1 cellular context compared by ENCODE assay signal in genomic region chr2:237961637-237962036, GRCh38.
A peak's percentile ranks its signal among the peaks of the same experiment; 100 is the strongest.
TF ChIP-seq lines count a peak whose summit lies in the region.

No MANE protein-coding gene starts in this region.

TF ChIP-seq in HepG2, 621 proteins besides CTCF, POLR2A, EP300 and RAD21 (continues in another document):
- peak; percentile 75; the same call in 1 of the 2 replicates for TF ChIP-seq FOXK1 (CRISPR knock-in tag; IDR thresholded peaks at IDR 0.05; ENCODE audit: borderline replicate concordance, low read depth)
- TF ChIP-seq, protein P1, sequence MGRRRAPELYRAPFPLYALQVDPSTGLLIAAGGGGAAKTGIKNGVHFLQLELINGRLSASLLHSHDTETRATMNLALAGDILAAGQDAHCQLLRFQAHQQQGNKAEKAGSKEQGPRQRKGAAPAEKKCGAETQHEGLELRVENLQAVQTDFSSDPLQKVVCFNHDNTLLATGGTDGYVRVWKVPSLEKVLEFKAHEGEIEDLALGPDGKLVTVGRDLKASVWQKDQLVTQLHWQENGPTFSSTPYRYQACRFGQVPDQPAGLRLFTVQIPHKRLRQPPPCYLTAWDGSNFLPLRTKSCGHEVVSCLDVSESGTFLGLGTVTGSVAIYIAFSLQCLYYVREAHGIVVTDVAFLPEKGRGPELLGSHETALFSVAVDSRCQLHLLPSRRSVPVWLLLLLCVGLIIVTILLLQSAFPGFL (CRISPR knock-in tag; IDR thresholded peaks at IDR 0.05) = 0 out of 2 replicates have a peak, but pooled peaks have one; percentile 46
- peak; percentile 98 for TF ChIP-seq RARA (CRISPR knock-in tag; IDR thresholded peaks at IDR 0.05)
- no peak for TF ChIP-seq TBX3 (IDR thresholded peaks at IDR 0.05; ENCODE audit: borderline replicate concordance)
- no peak for TF ChIP-seq STAG1 (CRISPR knock-in tag; IDR thresholded peaks at IDR 0.05)
- no peak for TF ChIP-seq ZNF329 (CRISPR knock-in tag; IDR thresholded peaks at IDR 0.05; ENCODE audit: low read depth)
- no peak for TF ChIP-seq DR1 (CRISPR knock-in tag; IDR thresholded peaks at IDR 0.05)
- TF ChIP-seq ZFY (CRISPR knock-in tag; IDR thresholded peaks at IDR 0.05) = no peak
- no peak for TF ChIP-seq LCORL (IDR thresholded peaks at IDR 0.05)
- TF ChIP-seq LCORL (CRISPR knock-in tag; IDR thresholded peaks at IDR 0.05) = no peak
- TF ChIP-seq, protein P2, sequence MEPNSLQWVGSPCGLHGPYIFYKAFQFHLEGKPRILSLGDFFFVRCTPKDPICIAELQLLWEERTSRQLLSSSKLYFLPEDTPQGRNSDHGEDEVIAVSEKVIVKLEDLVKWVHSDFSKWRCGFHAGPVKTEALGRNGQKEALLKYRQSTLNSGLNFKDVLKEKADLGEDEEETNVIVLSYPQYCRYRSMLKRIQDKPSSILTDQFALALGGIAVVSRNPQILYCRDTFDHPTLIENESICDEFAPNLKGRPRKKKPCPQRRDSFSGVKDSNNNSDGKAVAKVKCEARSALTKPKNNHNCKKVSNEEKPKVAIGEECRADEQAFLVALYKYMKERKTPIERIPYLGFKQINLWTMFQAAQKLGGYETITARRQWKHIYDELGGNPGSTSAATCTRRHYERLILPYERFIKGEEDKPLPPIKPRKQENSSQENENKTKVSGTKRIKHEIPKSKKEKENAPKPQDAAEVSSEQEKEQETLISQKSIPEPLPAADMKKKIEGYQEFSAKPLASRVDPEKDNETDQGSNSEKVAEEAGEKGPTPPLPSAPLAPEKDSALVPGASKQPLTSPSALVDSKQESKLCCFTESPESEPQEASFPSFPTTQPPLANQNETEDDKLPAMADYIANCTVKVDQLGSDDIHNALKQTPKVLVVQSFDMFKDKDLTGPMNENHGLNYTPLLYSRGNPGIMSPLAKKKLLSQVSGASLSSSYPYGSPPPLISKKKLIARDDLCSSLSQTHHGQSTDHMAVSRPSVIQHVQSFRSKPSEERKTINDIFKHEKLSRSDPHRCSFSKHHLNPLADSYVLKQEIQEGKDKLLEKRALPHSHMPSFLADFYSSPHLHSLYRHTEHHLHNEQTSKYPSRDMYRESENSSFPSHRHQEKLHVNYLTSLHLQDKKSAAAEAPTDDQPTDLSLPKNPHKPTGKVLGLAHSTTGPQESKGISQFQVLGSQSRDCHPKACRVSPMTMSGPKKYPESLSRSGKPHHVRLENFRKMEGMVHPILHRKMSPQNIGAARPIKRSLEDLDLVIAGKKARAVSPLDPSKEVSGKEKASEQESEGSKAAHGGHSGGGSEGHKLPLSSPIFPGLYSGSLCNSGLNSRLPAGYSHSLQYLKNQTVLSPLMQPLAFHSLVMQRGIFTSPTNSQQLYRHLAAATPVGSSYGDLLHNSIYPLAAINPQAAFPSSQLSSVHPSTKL (CRISPR knock-in tag; IDR thresholded peaks at IDR 0.05) = peak; percentile 55
- TF ChIP-seq CBX1 (IDR thresholded peaks at IDR 0.05; ENCODE audit: low read depth) = no peak
- peak; percentile 49; the same call in 1 of the 2 replicates for TF ChIP-seq FOXA3 (CRISPR knock-in tag; IDR thresholded peaks at IDR 0.05)
- no peak for TF ChIP-seq ZNF556 (CRISPR knock-in tag; IDR thresholded peaks at IDR 0.05; ENCODE audit: borderline replicate concordance)
- no peak for TF ChIP-seq HBP1 (CRISPR knock-in tag; IDR thresholded peaks at IDR 0.05; ENCODE audit: low read depth)
- TF ChIP-seq, protein P3, sequence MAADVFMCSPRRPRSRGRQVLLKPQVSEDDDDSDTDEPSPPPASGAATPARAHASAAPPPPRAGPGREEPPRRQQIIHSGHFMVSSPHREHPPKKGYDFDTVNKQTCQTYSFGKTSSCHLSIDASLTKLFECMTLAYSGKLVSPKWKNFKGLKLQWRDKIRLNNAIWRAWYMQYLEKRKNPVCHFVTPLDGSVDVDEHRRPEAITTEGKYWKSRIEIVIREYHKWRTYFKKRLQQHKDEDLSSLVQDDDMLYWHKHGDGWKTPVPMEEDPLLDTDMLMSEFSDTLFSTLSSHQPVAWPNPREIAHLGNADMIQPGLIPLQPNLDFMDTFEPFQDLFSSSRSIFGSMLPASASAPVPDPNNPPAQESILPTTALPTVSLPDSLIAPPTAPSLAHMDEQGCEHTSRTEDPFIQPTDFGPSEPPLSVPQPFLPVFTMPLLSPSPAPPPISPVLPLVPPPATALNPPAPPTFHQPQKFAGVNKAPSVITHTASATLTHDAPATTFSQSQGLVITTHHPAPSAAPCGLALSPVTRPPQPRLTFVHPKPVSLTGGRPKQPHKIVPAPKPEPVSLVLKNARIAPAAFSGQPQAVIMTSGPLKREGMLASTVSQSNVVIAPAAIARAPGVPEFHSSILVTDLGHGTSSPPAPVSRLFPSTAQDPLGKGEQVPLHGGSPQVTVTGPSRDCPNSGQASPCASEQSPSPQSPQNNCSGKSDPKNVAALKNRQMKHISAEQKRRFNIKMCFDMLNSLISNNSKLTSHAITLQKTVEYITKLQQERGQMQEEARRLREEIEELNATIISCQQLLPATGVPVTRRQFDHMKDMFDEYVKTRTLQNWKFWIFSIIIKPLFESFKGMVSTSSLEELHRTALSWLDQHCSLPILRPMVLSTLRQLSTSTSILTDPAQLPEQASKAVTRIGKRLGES (CRISPR knock-in tag; IDR thresholded peaks at IDR 0.05; ENCODE audit: borderline replicate concordance) = no peak
- no peak for TF ChIP-seq ELF3 (CRISPR knock-in tag; IDR thresholded peaks at IDR 0.05)
- TF ChIP-seq TCF12 (IDR thresholded peaks at IDR 0.05) = no peak
- TF ChIP-seq TCF12 (CRISPR knock-in tag; IDR thresholded peaks at IDR 0.05) = 0 out of 2 replicates have a peak, but pooled peaks have one; percentile 20
- TF ChIP-seq MIER3 (CRISPR knock-in tag; IDR thresholded peaks at IDR 0.05; ENCODE audit: borderline replicate concordance) = no peak
- TF ChIP-seq FOSL2 (CRISPR knock-in tag; IDR thresholded peaks at IDR 0.05) = no peak
- TF ChIP-seq, protein P4, sequence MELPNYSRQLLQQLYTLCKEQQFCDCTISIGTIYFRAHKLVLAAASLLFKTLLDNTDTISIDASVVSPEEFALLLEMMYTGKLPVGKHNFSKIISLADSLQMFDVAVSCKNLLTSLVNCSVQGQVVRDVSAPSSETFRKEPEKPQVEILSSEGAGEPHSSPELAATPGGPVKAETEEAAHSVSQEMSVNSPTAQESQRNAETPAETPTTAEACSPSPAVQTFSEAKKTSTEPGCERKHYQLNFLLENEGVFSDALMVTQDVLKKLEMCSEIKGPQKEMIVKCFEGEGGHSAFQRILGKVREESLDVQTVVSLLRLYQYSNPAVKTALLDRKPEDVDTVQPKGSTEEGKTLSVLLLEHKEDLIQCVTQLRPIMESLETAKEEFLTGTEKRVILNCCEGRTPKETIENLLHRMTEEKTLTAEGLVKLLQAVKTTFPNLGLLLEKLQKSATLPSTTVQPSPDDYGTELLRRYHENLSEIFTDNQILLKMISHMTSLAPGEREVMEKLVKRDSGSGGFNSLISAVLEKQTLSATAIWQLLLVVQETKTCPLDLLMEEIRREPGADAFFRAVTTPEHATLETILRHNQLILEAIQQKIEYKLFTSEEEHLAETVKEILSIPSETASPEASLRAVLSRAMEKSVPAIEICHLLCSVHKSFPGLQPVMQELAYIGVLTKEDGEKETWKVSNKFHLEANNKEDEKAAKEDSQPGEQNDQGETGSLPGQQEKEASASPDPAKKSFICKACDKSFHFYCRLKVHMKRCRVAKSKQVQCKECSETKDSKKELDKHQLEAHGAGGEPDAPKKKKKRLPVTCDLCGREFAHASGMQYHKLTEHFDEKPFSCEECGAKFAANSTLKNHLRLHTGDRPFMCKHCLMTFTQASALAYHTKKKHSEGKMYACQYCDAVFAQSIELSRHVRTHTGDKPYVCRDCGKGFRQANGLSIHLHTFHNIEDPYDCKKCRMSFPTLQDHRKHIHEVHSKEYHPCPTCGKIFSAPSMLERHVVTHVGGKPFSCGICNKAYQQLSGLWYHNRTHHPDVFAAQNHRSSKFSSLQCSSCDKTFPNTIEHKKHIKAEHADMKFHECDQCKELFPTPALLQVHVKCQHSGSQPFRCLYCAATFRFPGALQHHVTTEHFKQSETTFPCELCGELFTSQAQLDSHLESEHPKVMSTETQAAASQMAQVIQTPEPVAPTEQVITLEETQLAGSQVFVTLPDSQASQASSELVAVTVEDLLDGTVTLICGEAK (IDR thresholded peaks at IDR 0.05) = no peak
- TF ChIP-seq, protein P4 (CRISPR knock-in tag; IDR thresholded peaks at IDR 0.05) = peak; percentile 57; the same call in 1 of the 2 replicates
- TF ChIP-seq KDM1A (CRISPR knock-in tag; IDR thresholded peaks at IDR 0.05) = no peak
- TF ChIP-seq SMYD3 (CRISPR knock-in tag; IDR thresholded peaks at IDR 0.05) = no peak
- peak; percentile 63 for TF ChIP-seq RXRB (CRISPR knock-in tag; IDR thresholded peaks at IDR 0.05; ENCODE audit: borderline replicate concordance)
- TF ChIP-seq ZNF83 (CRISPR knock-in tag; IDR thresholded peaks at IDR 0.05; ENCODE audit: borderline replicate concordance) = no peak
- TF ChIP-seq ZSCAN20 (CRISPR knock-in tag; IDR thresholded peaks at IDR 0.05; ENCODE audit: borderline replicate concordance) = no peak
- TF ChIP-seq, protein P5, sequence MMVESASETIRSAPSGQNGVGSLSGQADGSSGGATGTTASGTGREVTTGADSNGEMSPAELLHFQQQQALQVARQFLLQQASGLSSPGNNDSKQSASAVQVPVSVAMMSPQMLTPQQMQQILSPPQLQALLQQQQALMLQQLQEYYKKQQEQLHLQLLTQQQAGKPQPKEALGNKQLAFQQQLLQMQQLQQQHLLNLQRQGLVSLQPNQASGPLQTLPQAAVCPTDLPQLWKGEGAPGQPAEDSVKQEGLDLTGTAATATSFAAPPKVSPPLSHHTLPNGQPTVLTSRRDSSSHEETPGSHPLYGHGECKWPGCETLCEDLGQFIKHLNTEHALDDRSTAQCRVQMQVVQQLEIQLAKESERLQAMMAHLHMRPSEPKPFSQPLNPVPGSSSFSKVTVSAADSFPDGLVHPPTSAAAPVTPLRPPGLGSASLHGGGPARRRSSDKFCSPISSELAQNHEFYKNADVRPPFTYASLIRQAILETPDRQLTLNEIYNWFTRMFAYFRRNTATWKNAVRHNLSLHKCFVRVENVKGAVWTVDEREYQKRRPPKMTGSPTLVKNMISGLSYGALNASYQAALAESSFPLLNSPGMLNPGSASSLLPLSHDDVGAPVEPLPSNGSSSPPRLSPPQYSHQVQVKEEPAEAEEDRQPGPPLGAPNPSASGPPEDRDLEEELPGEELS (CRISPR knock-in tag; IDR thresholded peaks at IDR 0.05) = no peak
- TF ChIP-seq, protein P6, sequence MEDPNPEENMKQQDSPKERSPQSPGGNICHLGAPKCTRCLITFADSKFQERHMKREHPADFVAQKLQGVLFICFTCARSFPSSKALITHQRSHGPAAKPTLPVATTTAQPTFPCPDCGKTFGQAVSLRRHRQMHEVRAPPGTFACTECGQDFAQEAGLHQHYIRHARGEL (CRISPR knock-in tag; IDR thresholded peaks at IDR 0.05) = no peak
- TF ChIP-seq SYNCRIP (IDR thresholded peaks at IDR 0.05; ENCODE audit: insufficient read depth, low read depth, low read length) = no peak
- TF ChIP-seq NR1H2 (CRISPR knock-in tag; IDR thresholded peaks at IDR 0.05; ENCODE audit: borderline replicate concordance, low read depth) = no peak
- TF ChIP-seq PHF5A (CRISPR knock-in tag; IDR thresholded peaks at IDR 0.05; ENCODE audit: low read depth, unreplicated experiment) = no peak
- TF ChIP-seq ZSCAN22 (CRISPR knock-in tag; IDR thresholded peaks at IDR 0.05) = peak; percentile 94
- TF ChIP-seq TBL1XR1 (IDR thresholded peaks at IDR 0.05; ENCODE audit: borderline replicate concordance, low read length, partially characterized antibody) = peak; percentile 93
- TF ChIP-seq ZFP36L1 (CRISPR knock-in tag; IDR thresholded peaks at IDR 0.05) = no peak
- peak; percentile 74 for TF ChIP-seq BCL6 (CRISPR knock-in tag; IDR thresholded peaks at IDR 0.05)
- no peak for TF ChIP-seq MYPOP (CRISPR knock-in tag; IDR thresholded peaks at IDR 0.05)
- no peak for TF ChIP-seq MLX (CRISPR knock-in tag; IDR thresholded peaks at IDR 0.05)
